ENCODE assay signal across 2 cellular contexts in the genomic region with DNA sequence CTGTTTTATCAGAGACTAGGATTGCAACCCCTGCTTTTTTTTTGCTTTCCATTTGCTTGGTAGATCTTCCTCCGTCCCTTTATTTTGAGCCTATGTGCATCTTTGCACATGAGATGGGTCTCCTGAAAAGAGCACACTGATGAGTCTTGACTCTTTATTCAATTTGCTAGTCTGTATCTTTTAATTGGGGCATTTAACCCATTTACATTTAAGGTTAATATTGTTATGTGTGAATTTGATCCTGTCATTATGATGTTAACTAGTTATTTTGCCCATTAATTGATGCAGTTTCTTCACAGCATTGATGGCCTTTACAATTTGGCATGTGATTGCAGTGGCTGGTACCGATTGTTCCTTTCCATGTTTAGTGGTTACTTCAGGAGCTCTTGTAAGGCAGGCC. TPM values are rescaled to one million over a fixed set of nuclear protein-coding genes. Genes with fewer than 3 reads are reported as not detected.
"Had no signal": no experiment of that assay in that cellular context is flagged by ENCODE, and none has a peak within 500 bp of the region (broad histone marks: within the 10 kb centered on the region; RNA-seq: fewer than 3 reads in every experiment).

No MANE protein-coding gene starts in this region.

RNA-seq across cellular contexts. Expression of gene ADGRV1, which starts 21.3 kb away (rescaled TPM):
- polyA plus RNA-seq: IgD-negative memory B cell, IMR-90 had no signal
